8 cellular contexts compared by ENCODE assay signal in genomic region chr5:176619203-176619568, GRCh38. TPM values are rescaled to one million over a fixed set of nuclear protein-coding genes. Genes with fewer than 3 reads are reported as not detected.
DNase-seq lines count a peak whose midpoint lies in the region; ATAC-seq and TF ChIP-seq lines count a peak whose summit lies in the region.

No MANE protein-coding gene starts in this region.

- ATAC-seq in activated T-helper 17 cell treated with anti-CD3 and anti-CD28 coated beads, Interleukin-2, amount 50 U/mL, for 72 hours (replicated peaks) = peak; percentile 97
- peak; percentile 24 to 62 for ATAC-seq in upper lobe of left lung (ENCODE audit: low FRiP score in 2 of 2)

- no peak for TF ChIP-seq EP300 in upper lobe of left lung (IDR thresholded peaks at IDR 0.05)

- H3K4me2 ChIP-seq in GM23248 (ENCODE audit: unreplicated experiment) (no peak overlapping the region), parathyroid adenoma (ENCODE audit: low read length) (no peak overlapping the region)

- TF ChIP-seq CTCF in Caco-2 (IDR thresholded peaks at IDR 0.05; ENCODE audit: insufficient read depth in 1 of 2, low read depth in 1 of 2, low read length in 1 of 2, severe bottlenecking in 1 of 2, unreplicated experiment in 1 of 2) = no peak
- TF ChIP-seq CTCF in fibroblast of villous mesenchyme (IDR thresholded peaks at IDR 0.05; ENCODE audit: insufficient read depth, low read depth, low read length) = peak; percentile 55
- peak; percentile 27 for TF ChIP-seq CTCF in parathyroid adenoma (IDR thresholded peaks at IDR 0.05)
- TF ChIP-seq CTCF in upper lobe of left lung (IDR thresholded peaks at IDR 0.05) = peak in 3 of 6 experiments; percentile 11 to 18 (median 14)

- no peak for TF ChIP-seq POLR2A in upper lobe of left lung (IDR thresholded peaks at IDR 0.05)

- intact Hi-C loops in Caco-2 (cut with micrococcal nuclease; ENCODE audit: unreplicated experiment) = loop anchor here (1.0 kb wide), 1 partner anchor 45 kb away; no protein-coding TSS in a partner anchor

- H2AFZ ChIP-seq in GM23248 (no peak overlapping the region), parathyroid adenoma (peak overlapping the region; percentile 49)

- H3K27ac ChIP-seq in GM23248 (no peak overlapping the region), parathyroid adenoma (no peak overlapping the region), upper lobe of left lung (no peak overlapping the region)

- H3K36me3 ChIP-seq in Caco-2 (ENCODE audit: control insufficient read depth, insufficient read depth, low read length) = no peaks in the 10 kb centered on the region
- no peaks in the 10 kb centered on the region for H3K36me3 ChIP-seq in GM23248 (ENCODE audit: low read depth)
- no peaks in the 10 kb centered on the region for H3K36me3 ChIP-seq in parathyroid adenoma (ENCODE audit: control insufficient read depth, insufficient read depth, low read length)
- H3K36me3 ChIP-seq in upper lobe of left lung = no peaks in the 10 kb centered on the region

- no peaks in the 10 kb centered on the region for H3K9me2 ChIP-seq in GM23248 (ENCODE audit: insufficient read depth)

- H3K9me3 ChIP-seq in Caco-2 (no peaks in the 10 kb centered on the region), GM23248 (ENCODE audit: low read depth) (no peaks in the 10 kb centered on the region), parathyroid adenoma (ENCODE audit: control insufficient read depth, low read length) (no peaks in the 10 kb centered on the region), upper lobe of left lung (no peaks in the 10 kb centered on the region)

- H3K4me3 ChIP-seq in Caco-2 (ENCODE audit: low read depth, low read length) (0 out of 2 replicates have a peak overlapping the region, but pooled peaks have one; percentile 2), GM23248 (no peak overlapping the region), fibroblast of villous mesenchyme (ENCODE audit: low read depth, low read length) (no peak overlapping the region), parathyroid adenoma (ENCODE audit: low read depth, low read length) (no peak overlapping the region), upper lobe of left lung (peak overlapping the region in 1 of 4 donors; percentile 6)

- no peaks in the 10 kb centered on the region for H3K9me3 Mint-ChIP-seq in Caco-2 (ENCODE audit: unreplicated experiment)
- H3K9me3 Mint-ChIP-seq in activated T-helper 17 cell treated with anti-CD3 and anti-CD28 coated beads, Interleukin-2, amount 50 U/mL, for 72 hours = no peaks in the 10 kb centered on the region

- no peaks in the 10 kb centered on the region for H3F3A ChIP-seq in GM23248 (ENCODE audit: insufficient read depth)

- H3K27me3 Mint-ChIP-seq in Caco-2 (ENCODE audit: insufficient read depth, unreplicated experiment) = peaks cover 30% of the 10 kb centered on the region
- H3K27me3 Mint-ChIP-seq in activated T-helper 17 cell treated with anti-CD3 and anti-CD28 coated beads, Interleukin-2, amount 50 U/mL, for 72 hours = peaks cover 31% of the 10 kb centered on the region

- no peak overlapping the region for H3K9ac ChIP-seq in GM23248
- H3K9ac ChIP-seq in parathyroid adenoma = no peak overlapping the region

- BruUV-seq in Caco-2 (replicated peaks; lab: Mats Ljungman, UMichigan) = no TSS peak

- peak overlapping the region; percentile 60 for H3K4me3 Mint-ChIP-seq in Caco-2 (ENCODE audit: unreplicated experiment)
- H3K4me3 Mint-ChIP-seq in activated T-helper 17 cell treated with anti-CD3 and anti-CD28 coated beads, Interleukin-2, amount 50 U/mL, for 72 hours = no peak overlapping the region

- WGBS in GM23248 (ENCODE audit: low coverage in 1 of 2, low lambda C conversion rate in 2 of 2, missing lambda C conversion rate in 2 of 2), 2 experiments = 7 to 8% methylated on average over 18 to 31 of the region's 31 CpGs
- WGBS in upper lobe of left lung, 2 donors = 3 to 11% methylated on average over 5 to 18 of the region's 31 CpGs

- peak; percentile 88 to 89 for DNase-seq in Caco-2
- peak; percentile 87 for DNase-seq in GM23248
- peak; percentile 62 to 66 for DNase-seq in NOMO-1 (lab: John Stamatoyannopoulos, UW; ENCODE audit: unreplicated experiment in 2 of 2)
- peak; percentile 84 for DNase-seq in fibroblast of villous mesenchyme (ENCODE audit: low read depth)
- DNase-seq in upper lobe of left lung = peak; percentile 48 to 90
- DNase-seq in HuH-7.5 (ENCODE audit: low spot score) = no peak

- no peaks in the 10 kb centered on the region for H3K4me1 Mint-ChIP-seq in Caco-2 (ENCODE audit: low read depth, unreplicated experiment)
- H3K4me1 Mint-ChIP-seq in activated T-helper 17 cell treated with anti-CD3 and anti-CD28 coated beads, Interleukin-2, amount 50 U/mL, for 72 hours = peaks cover 4% of the 10 kb centered on the region

- no peaks in the 10 kb centered on the region for H4K20me1 ChIP-seq in GM23248 (ENCODE audit: insufficient read depth)

- H3K79me2 ChIP-seq in GM23248 (ENCODE audit: insufficient read depth) (no peaks in the 10 kb centered on the region), parathyroid adenoma (no peaks in the 10 kb centered on the region)

- H3K27me3 ChIP-seq in Caco-2 (replicated peaks; ENCODE audit: control insufficient read depth, insufficient read depth, low read length) (peaks cover 6% of the 10 kb centered on the region), GM23248 (replicated peaks; ENCODE audit: insufficient read depth) (peaks cover 15% of the 10 kb centered on the region), parathyroid adenoma (ENCODE audit: control insufficient read depth, insufficient read depth, low read length) (no peaks in the 10 kb centered on the region), upper lobe of left lung (peaks cover 0 to 43% (median 30%) of the 10 kb centered on the region in 4 donors)

- H3K27ac Mint-ChIP-seq in Caco-2 (ENCODE audit: unreplicated experiment) = no peak overlapping the region
- no peak overlapping the region for H3K27ac Mint-ChIP-seq in activated T-helper 17 cell treated with anti-CD3 and anti-CD28 coated beads, Interleukin-2, amount 50 U/mL, for 72 hours

- in situ Hi-C loops in GM23248 (cut with MboI) = no loop called here

- CTCF ChIA-PET in Caco-2 (lab: Charles Lee) = interaction anchor here (0.7 kb wide), 1 partner anchor 46 kb away, joined by 5 read pairs; no protein-coding TSS in a partner anchor

- H3K4me1 ChIP-seq in Caco-2 (peaks cover 6% of the 10 kb centered on the region; the same call in 1 of the 2 replicates), GM23248 (ENCODE audit: insufficient read depth) (peaks cover 14% of the 10 kb centered on the region), parathyroid adenoma (peaks cover 11% of the 10 kb centered on the region), upper lobe of left lung (peaks cover 16 to 22% (median 18%) of the 10 kb centered on the region in 4 donors)

- no peaks in the 10 kb centered on the region for H3K36me3 Mint-ChIP-seq in Caco-2 (ENCODE audit: insufficient read depth, unreplicated experiment)
- no peaks in the 10 kb centered on the region for H3K36me3 Mint-ChIP-seq in activated T-helper 17 cell treated with anti-CD3 and anti-CD28 coated beads, Interleukin-2, amount 50 U/mL, for 72 hours (ENCODE audit: low read depth)

- POLR2A ChIA-PET in Caco-2 (lab: Charles Lee) = no interaction called here

RNA-seq across cellular contexts. Expression of gene GPRIN1, which starts 9.2 kb away (rescaled TPM):
- total RNA-seq in Caco-2 (2022) = 3.9 and 5.2 TPM in 2 replicates
- 4.3 and 4.8 TPM in 2 replicates for total RNA-seq in GM23248 (2014; rRNA removed; shearing (Covaris generic))
- 1.2 and 1.3 TPM in 2 replicates for polyA plus RNA-seq in GM23248 (2016; fragmentation: Nextera tagmentation; extraction: Ambion mirVana)
- 1 to 10 TPM; 4.8 to 8.9 TPM for total RNA-seq in activated T-helper 17 cell treated with anti-CD3 and anti-CD28 coated beads, Interleukin-2, amount 50 U/mL, for 72 hours
- 2.6 and 3.5 TPM in 2 replicates for total RNA-seq in fibroblast of villous mesenchyme
- total RNA-seq in upper lobe of left lung = 1 to 10 TPM in 3 of 6 donors, under 1 TPM in 3; under 0.01 to 4.0 (median 1.3) TPM

RNA-seq across cellular contexts. Expression of gene SNCB, which starts 11.1 kb away (rescaled TPM):
- not detected in 2 replicates for total RNA-seq in Caco-2 (2022)
- not detected in 2 replicates for total RNA-seq in GM23248 (2014; rRNA removed; shearing (Covaris generic))
- not detected in 2 replicates for polyA plus RNA-seq in GM23248 (2016; fragmentation: Nextera tagmentation; extraction: Ambion mirVana)
- not detected for total RNA-seq in activated T-helper 17 cell treated with anti-CD3 and anti-CD28 coated beads, Interleukin-2, amount 50 U/mL, for 72 hours
- total RNA-seq in fibroblast of villous mesenchyme = not detected in 2 replicates
- not detected for total RNA-seq in upper lobe of left lung

RNA-seq across cellular contexts. Expression of gene EIF4E1B, which starts 11.3 kb away (rescaled TPM):
- not detected in 2 replicates for total RNA-seq in Caco-2 (2022)
- total RNA-seq in GM23248 (2014; rRNA removed; shearing (Covaris generic)) = not detected in 2 replicates
- not detected in 2 replicates for polyA plus RNA-seq in GM23248 (2016; fragmentation: Nextera tagmentation; extraction: Ambion mirVana)
- not detected for total RNA-seq in activated T-helper 17 cell treated with anti-CD3 and anti-CD28 coated beads, Interleukin-2, amount 50 U/mL, for 72 hours
- total RNA-seq in fibroblast of villous mesenchyme = not detected in 2 replicates
- total RNA-seq in upper lobe of left lung = not detected

RNA-seq across cellular contexts. Expression of gene TSPAN17, which starts 28.1 kb away (rescaled TPM):
- total RNA-seq in Caco-2 (2022) = 19.6 and 20.5 TPM in 2 replicates
- 41.2 and 42.2 TPM in 2 replicates for total RNA-seq in GM23248 (2014; rRNA removed; shearing (Covaris generic))
- polyA plus RNA-seq in GM23248 (2016; fragmentation: Nextera tagmentation; extraction: Ambion mirVana) = 29.9 and 30.0 TPM in 2 replicates
- total RNA-seq in activated T-helper 17 cell treated with anti-CD3 and anti-CD28 coated beads, Interleukin-2, amount 50 U/mL, for 72 hours = 10 to 100 TPM; 26.7 to 53.0 TPM
- 34.5 and 38.0 TPM in 2 replicates for total RNA-seq in fibroblast of villous mesenchyme
- total RNA-seq in upper lobe of left lung = 10 to 100 TPM; 20.1 to 36.8 (median 25.6) TPM

Comparison
In these comparisons a context has a peak if more than half of its experiments do, and no peak if none do; other contexts are left out.
1. CTCF ChIP-seq: peak in fibroblast of villous mesenchyme (single experiment) and parathyroid adenoma (single experiment); none in Caco-2 (0 of 2).